Comparison of ENCODE assay signal across 11 cellular contexts in the genomic region with DNA sequence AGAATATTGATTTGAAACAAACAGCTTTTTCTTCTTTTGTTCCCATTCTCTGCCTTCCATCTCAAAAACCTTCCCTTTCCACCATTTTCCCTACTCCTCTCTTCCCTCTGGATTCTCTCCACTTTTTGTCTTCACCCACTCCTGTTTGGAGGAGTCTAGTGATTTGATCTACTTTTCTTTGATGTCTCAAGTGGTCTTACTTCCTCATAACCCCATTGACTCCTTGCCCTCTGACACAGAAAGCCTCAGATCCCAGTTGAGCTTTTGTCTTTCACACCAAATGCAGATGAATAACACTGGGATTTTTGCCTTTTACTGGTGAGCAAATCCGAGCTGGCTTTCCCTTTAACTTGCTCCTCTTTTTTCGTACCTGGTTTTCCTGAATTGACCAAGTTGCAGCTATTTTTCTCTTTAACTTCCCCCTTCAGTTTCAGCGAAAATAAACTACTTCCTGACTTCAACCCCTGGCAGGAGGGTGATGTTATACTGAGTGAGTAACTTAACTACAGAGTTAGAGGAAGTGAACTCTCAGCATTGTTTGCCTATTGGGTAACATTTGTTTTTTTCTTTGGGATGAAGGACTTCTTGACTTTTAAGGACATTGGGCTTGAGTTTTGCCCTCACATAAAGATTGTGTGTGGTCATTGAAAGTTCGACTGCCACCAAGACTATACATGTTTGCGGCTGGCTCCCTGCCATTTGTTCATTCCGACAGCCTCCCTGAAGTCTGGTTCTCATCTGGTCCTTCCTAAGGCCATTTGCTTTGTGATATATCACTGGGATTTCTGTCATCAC.
DNase-seq lines count a peak whose midpoint lies in the region; ATAC-seq, FAIRE-seq and TF ChIP-seq lines count a peak whose summit lies in the region.
"Had no signal": no experiment of that assay in that cellular context is flagged by ENCODE, and none has a peak within 500 bp of the region (broad histone marks: within the 10 kb centered on the region; RNA-seq: fewer than 3 reads in every experiment).

No MANE protein-coding gene starts in this region.

- H3K23ac ChIP-seq in mesenchymal stem cell (ENCODE audit: low read length in 2 of 2) = no peak overlapping the region

- H4K20me1 ChIP-seq in astrocyte (ENCODE audit: insufficient read depth, low read length) = no peaks in the 10 kb centered on the region

- H4K8ac ChIP-seq in mesenchymal stem cell (ENCODE audit: low read length) = no peak overlapping the region

- H3K9me3 ChIP-seq in astrocyte (ENCODE audit: insufficient read depth, low read depth, low read length) (no peaks in the 10 kb centered on the region), mesenchymal stem cell (ENCODE audit: control insufficient read depth, low read length) (no peaks in the 10 kb centered on the region)

- H2AK5ac ChIP-seq in mesenchymal stem cell (ENCODE audit: low read length, severe bottlenecking) = no peak overlapping the region

- H3K4me1 Mint-ChIP-seq in astrocyte (ENCODE audit: low read depth, unreplicated experiment) = peaks cover 8% of the 10 kb centered on the region
- H3K4me1 Mint-ChIP-seq in activated T-helper 1 cell treated with anti-CD3 and anti-CD28 coated beads, Interleukin-12 subunit alpha, Interleukin-12 subunit beta, Interleukin-2, Interleukin-4 antibody, amounts not matched to agents 30 ng/mL and 10 ng/mL and 1 ng/mL, durations not matched to agents 14 hours and 24 hours and 36 hours (ENCODE audit: low read depth) = no peaks in the 10 kb centered on the region
- H3K4me1 Mint-ChIP-seq: immature natural killer cell had no signal

- H3K4me3 Mint-ChIP-seq in astrocyte (ENCODE audit: unreplicated experiment) = no peak overlapping the region
- H3K4me3 Mint-ChIP-seq in activated T-helper 1 cell treated with anti-CD3 and anti-CD28 coated beads, Interleukin-12 subunit alpha, Interleukin-12 subunit beta, Interleukin-2, Interleukin-4 antibody, amounts not matched to agents 30 ng/mL and 10 ng/mL and 1 ng/mL, durations not matched to agents 14 hours and 24 hours and 36 hours = no peak overlapping the region
- H3K4me3 Mint-ChIP-seq: immature natural killer cell had no signal

- no peak overlapping the region for H4K91ac ChIP-seq in mesenchymal stem cell (ENCODE audit: low read length)

- WGBS in mesenchymal stem cell = 4% methylated on average over 5 of the region's 6 CpGs

- no peaks in the 10 kb centered on the region for H3K36me3 ChIP-seq in astrocyte (ENCODE audit: insufficient read depth, low read length)
- no peaks in the 10 kb centered on the region for H3K36me3 ChIP-seq in mesenchymal stem cell (ENCODE audit: control insufficient read depth in 1 of 2, insufficient read depth in 2 of 2, low read depth in 1 of 2, low read length in 2 of 2)
- no peaks in the 10 kb centered on the region for H3K36me3 ChIP-seq in brain microvascular endothelial cell (replicated peaks)

- H3K27me3 Mint-ChIP-seq in astrocyte (ENCODE audit: low read depth, unreplicated experiment) = no peaks in the 10 kb centered on the region
- H3K27me3 Mint-ChIP-seq in activated T-helper 1 cell treated with anti-CD3 and anti-CD28 coated beads, Interleukin-12 subunit alpha, Interleukin-12 subunit beta, Interleukin-2, Interleukin-4 antibody, amounts not matched to agents 30 ng/mL and 10 ng/mL and 1 ng/mL, durations not matched to agents 14 hours and 24 hours and 36 hours (ENCODE audit: insufficient read depth) = peaks cover 2% of the 10 kb centered on the region

- DNase-seq in EL = peak; percentile 14
- no peak for DNase-seq in astrocyte (ENCODE audit: low read depth)
- peak; percentile 8 for DNase-seq in mesenchymal stem cell
- DNase-seq in brain microvascular endothelial cell = no peak
- no peak for DNase-seq in DMS153 treated with DMSO at 0.1 percent for 48 hours (lab: John Stamatoyannopoulos, UW; ENCODE audit: unreplicated experiment)
- DNase-seq in activated T-helper 1 cell treated with anti-CD3 and anti-CD28 coated beads, Interleukin-12 subunit alpha, Interleukin-12 subunit beta, Interleukin-2, Interleukin-4 antibody, amounts not matched to agents 30 ng/mL and 10 ng/mL and 1 ng/mL, durations not matched to agents 14 hours and 24 hours and 36 hours (ENCODE audit: low spot score) = no peak
- no peak for DNase-seq in foreskin melanocyte
- DNase-seq: activated T-cell treated with anti-CD3 and anti-CD28 coated beads for 4 hours, immature natural killer cell, NCI-H1436 treated with DMSO at 0.1 percent for 48 hours had no signal

- in situ Hi-C loops in brain microvascular endothelial cell (cut with HindIII; ENCODE audit: low pct_ligation_motif_present, low sequenced_read_pairs) = no loop called here

- no peak overlapping the region for H2BK5ac ChIP-seq in mesenchymal stem cell (ENCODE audit: low read depth, low read length, poor library complexity, severe bottlenecking)

- FAIRE-seq in astrocyte (lab: Jason Lieb, UNC) = no peak

- H3K27ac ChIP-seq in astrocyte (ENCODE audit: low read depth, low read length) (no peak overlapping the region), mesenchymal stem cell (ENCODE audit: low read length, poor library complexity, severe bottlenecking) (peak overlapping the region; percentile 53), brain microvascular endothelial cell (no peak overlapping the region)

- no peak overlapping the region for H3K4me3 ChIP-seq in astrocyte (ENCODE audit: insufficient read depth, low read depth, low read length)
- H3K4me3 ChIP-seq in mesenchymal stem cell (ENCODE audit: insufficient read depth in 1 of 2, low read depth in 1 of 2, low read length in 2 of 2) = peak overlapping the region in 1 of 2 experiments; percentile 1
- no peak overlapping the region for H3K4me3 ChIP-seq in brain microvascular endothelial cell (ENCODE audit: low read depth, low read length)

- H2BK12ac ChIP-seq in mesenchymal stem cell (ENCODE audit: low read length in 2 of 2) = no peak overlapping the region

- H2AFZ ChIP-seq in astrocyte (ENCODE audit: low read depth, low read length) (peak overlapping the region; percentile 47), mesenchymal stem cell (ENCODE audit: low read depth, low read length) (no peak overlapping the region)

- no peak overlapping the region for H2BK15ac ChIP-seq in mesenchymal stem cell (ENCODE audit: low read depth, poor library complexity, severe bottlenecking)

- H3K36me3 Mint-ChIP-seq in astrocyte (ENCODE audit: low read depth, unreplicated experiment) = no peaks in the 10 kb centered on the region
- H3K36me3 Mint-ChIP-seq in activated T-helper 1 cell treated with anti-CD3 and anti-CD28 coated beads, Interleukin-12 subunit alpha, Interleukin-12 subunit beta, Interleukin-2, Interleukin-4 antibody, amounts not matched to agents 30 ng/mL and 10 ng/mL and 1 ng/mL, durations not matched to agents 14 hours and 24 hours and 36 hours (ENCODE audit: low read depth) = no peaks in the 10 kb centered on the region
- H3K36me3 Mint-ChIP-seq: immature natural killer cell had no signal

- H3K27me3 ChIP-seq in astrocyte (ENCODE audit: insufficient read depth, low read length) = no peaks in the 10 kb centered on the region
- H3K27me3 ChIP-seq in mesenchymal stem cell (ENCODE audit: control insufficient read depth in 1 of 2, insufficient read depth in 1 of 2, low read length in 2 of 2) = no peaks in the 10 kb centered on the region
- no peaks in the 10 kb centered on the region for H3K27me3 ChIP-seq in brain microvascular endothelial cell (replicated peaks)

- intact Hi-C loops in activated T-helper 1 cell treated with anti-CD3 and anti-CD28 coated beads, Interleukin-12 subunit alpha, Interleukin-12 subunit beta, Interleukin-2, Interleukin-4 antibody, amounts not matched to agents 30 ng/mL and 10 ng/mL and 1 ng/mL, durations not matched to agents 14 hours and 24 hours and 36 hours (cut with micrococcal nuclease) = no loop called here

- H3K27ac Mint-ChIP-seq in astrocyte (ENCODE audit: unreplicated experiment) = peak overlapping the region; percentile 79
- no peak overlapping the region for H3K27ac Mint-ChIP-seq in activated T-helper 1 cell treated with anti-CD3 and anti-CD28 coated beads, Interleukin-12 subunit alpha, Interleukin-12 subunit beta, Interleukin-2, Interleukin-4 antibody, amounts not matched to agents 30 ng/mL and 10 ng/mL and 1 ng/mL, durations not matched to agents 14 hours and 24 hours and 36 hours
- H3K27ac Mint-ChIP-seq: immature natural killer cell had no signal

- no peak overlapping the region for H3K4ac ChIP-seq in mesenchymal stem cell (ENCODE audit: low read depth in 1 of 2, low read length in 2 of 2)

- no peaks in the 10 kb centered on the region for H3K79me1 ChIP-seq in mesenchymal stem cell (replicated peaks; ENCODE audit: low read length, poor library complexity, severe bottlenecking)

- H3K9me3 Mint-ChIP-seq in astrocyte (ENCODE audit: unreplicated experiment) = no peaks in the 10 kb centered on the region
- H3K9me3 Mint-ChIP-seq in activated T-helper 1 cell treated with anti-CD3 and anti-CD28 coated beads, Interleukin-12 subunit alpha, Interleukin-12 subunit beta, Interleukin-2, Interleukin-4 antibody, amounts not matched to agents 30 ng/mL and 10 ng/mL and 1 ng/mL, durations not matched to agents 14 hours and 24 hours and 36 hours = no peaks in the 10 kb centered on the region

- H3K79me2 ChIP-seq in astrocyte (ENCODE audit: insufficient read depth, low read length) = no peaks in the 10 kb centered on the region

- H3K14ac ChIP-seq in mesenchymal stem cell (ENCODE audit: low read length in 2 of 2) = no peak overlapping the region

- no peak for TF ChIP-seq CTCF in astrocyte (IDR thresholded peaks at IDR 0.05; ENCODE audit: insufficient read depth, low read depth, low read length)
- no peak for TF ChIP-seq CTCF in brain microvascular endothelial cell (IDR thresholded peaks at IDR 0.05; ENCODE audit: low read depth, low read length, missing control alignments)

- ATAC-seq in HG03103 (IDR thresholded peaks at IDR 0.05; ENCODE audit: low read depth, unreplicated experiment) = peak; percentile 76

- H3K9ac ChIP-seq in astrocyte (ENCODE audit: low read length) (no peak overlapping the region), mesenchymal stem cell (ENCODE audit: low read length) (peak overlapping the region; percentile 50)

- H3K4me2 ChIP-seq in astrocyte (ENCODE audit: low read length) (peak overlapping the region; percentile 4), mesenchymal stem cell (ENCODE audit: low read length, poor library complexity, severe bottlenecking) (no peak overlapping the region)

- H3K4me1 ChIP-seq in astrocyte (ENCODE audit: insufficient read depth, low read length) (peaks cover 6% of the 10 kb centered on the region), mesenchymal stem cell (ENCODE audit: control insufficient read depth, insufficient read depth, low read depth, low read length) (no peaks in the 10 kb centered on the region)

- H2BK120ac ChIP-seq in mesenchymal stem cell (ENCODE audit: low read depth, low read length) = no peak overlapping the region

- no peak overlapping the region for H3K18ac ChIP-seq in mesenchymal stem cell (ENCODE audit: low read depth in 1 of 2, low read length in 2 of 2)

Comparison
In these comparisons a context has a peak if more than half of its experiments do, and no peak if none do; other contexts are left out.
1. DNase-seq: peak in EL (single experiment) and mesenchymal stem cell (single experiment); none in astrocyte (single experiment), brain microvascular endothelial cell (single experiment), DMS153 treated with DMSO at 0.1 percent for 48 hours (single experiment), activated T-helper 1 cell treated with anti-CD3 and anti-CD28 coated beads, Interleukin-12 subunit alpha, Interleukin-12 subunit beta, Interleukin-2, Interleukin-4 antibody, amounts not matched to agents 30 ng/mL and 10 ng/mL and 1 ng/mL, durations not matched to agents 14 hours and 24 hours and 36 hours (single experiment) and foreskin melanocyte (single experiment).